In genomic region chr6:3939964-3940363, GRCh38 we compare ENCODE assay signal across 29 cellular contexts.
DNase-seq lines count a peak whose midpoint lies in the region; ATAC-seq, FAIRE-seq and TF ChIP-seq lines count a peak whose summit lies in the region.
"Had no signal": no experiment of that assay in that cellular context is flagged by ENCODE, and none has a peak within 500 bp of the region (broad histone marks: within the 10 kb centered on the region; RNA-seq: fewer than 3 reads in every experiment).

No MANE protein-coding gene starts in this region.

- peaks cover 23% of the 10 kb centered on the region for H3K27me3 ChIP-seq in left ventricle myocardium inferior (ENCODE audit: low read depth)
- no peaks in the 10 kb centered on the region for H3K27me3 ChIP-seq in right atrium auricular region

- intact Hi-C loops in Right ventricle myocardium inferior (cut with DNase I) (loop anchor here (10.0 kb wide), 1 partner anchor 465 kb away; no protein-coding TSS in a partner anchor), left ventricle myocardium inferior (cut with micrococcal nuclease) (no loop called here), kidney (cut with DNase I) (no loop called here)

- FAIRE-seq in kidney (lab: Jason Lieb, UNC) = no peak
- FAIRE-seq: endothelial cell of umbilical vein had no signal

- H3K27ac ChIP-seq in left ventricle myocardium inferior (replicated peaks) (no peak overlapping the region), right atrium auricular region (no peak overlapping the region), kidney (ENCODE audit: low read depth in 2 of 2, low read length in 2 of 2) (no peak overlapping the region)
- H3K27ac ChIP-seq: RWPE1, SK-N-MC had no signal

- peak; percentile 55 for ATAC-seq in Right ventricle myocardium inferior
- ATAC-seq in GM21423 (IDR thresholded peaks at IDR 0.05; ENCODE audit: unreplicated experiment) = no peak
- no peak for ATAC-seq in GM19452 (IDR thresholded peaks at IDR 0.05; ENCODE audit: unreplicated experiment)
- ATAC-seq: sciatic nerve; stimulated activated memory B cell treated with anti-CD40 and anti-IgM and Interleukin-4, amounts not matched to agents 10 μg/mL and 1 μg/mL and 100 μg/mL, for 72 hours; T-helper 17 cell; WTC11 had no signal

- H3K36me3 ChIP-seq in left ventricle myocardium inferior = no peaks in the 10 kb centered on the region
- no peaks in the 10 kb centered on the region for H3K36me3 ChIP-seq in right atrium auricular region
- H3K36me3 ChIP-seq in kidney (ENCODE audit: control insufficient read depth in 1 of 2, insufficient read depth in 2 of 2, low read length in 2 of 2) = no peaks in the 10 kb centered on the region

- H3K9me3 ChIP-seq in left ventricle myocardium inferior (replicated peaks) (no peaks in the 10 kb centered on the region), right atrium auricular region (no peaks in the 10 kb centered on the region), kidney (ENCODE audit: control insufficient read depth in 1 of 2, low read length in 2 of 2) (no peaks in the 10 kb centered on the region)

- H3K4me3 ChIP-seq in left ventricle myocardium inferior (no peak overlapping the region), cardiac fibroblast (replicated peaks in 1 of 2; ENCODE audit: low read depth in 2 of 2, low read length in 2 of 2) (no peak overlapping the region), right atrium auricular region (no peak overlapping the region), kidney (ENCODE audit: low read length in 2 of 2) (no peak overlapping the region)
- H3K4me3 ChIP-seq: SK-N-MC had no signal

- TF ChIP-seq CTCF in left ventricle myocardium inferior (IDR thresholded peaks at IDR 0.05; ENCODE audit: borderline replicate concordance) (no peak), cardiac fibroblast (IDR thresholded peaks at IDR 0.05; ENCODE audit: low read depth, low read length) (no peak), right atrium auricular region (IDR thresholded peaks at IDR 0.05) (no peak), kidney (IDR thresholded peaks at IDR 0.05; ENCODE audit: borderline replicate concordance, extremely low read depth, insufficient read depth) (no peak)

- DNase-seq in Right ventricle myocardium inferior (ENCODE audit: missing footprints) (no peak), left ventricle myocardium inferior (no peak), cardiac fibroblast (ENCODE audit: low read depth in 2 of 2) (peak; percentile 55 to 88), right atrium auricular region (ENCODE audit: low spot score) (peak; percentile 71), NCI-H187 treated with DMSO at 0.1 percent for 48 hours (lab: John Stamatoyannopoulos, UW) (no peak), kidney (no peak)
- DNase-seq: 8988T; activated CD4-positive, alpha-beta T cell treated with anti-CD3 and anti-CD28 coated beads, Interleukin-2, amount 10 ng/mL, durations not matched to agents 7 days and 5 days; activated gamma-delta T cell; activated T-cell treated with anti-CD3 and anti-CD28 coated beads, Interleukin-2, amount 50 U/mL, for 24 hours; AML-193; CD4-positive, alpha-beta memory T cell; DMS 273 treated with DMSO at 0.1 percent for 48 hours; H9; KG1; MM.1S; NCI-H1417; NCI-H446; NCI-H82; stimulated activated CD4-positive, alpha-beta T cell treated with anti-CD3 and anti-CD28 coated beads, Interleukin-4, amount 100 ng/mL, for 4 hours; T-helper 17 cell had no signal

- no peak overlapping the region for H3K9ac ChIP-seq in kidney (ENCODE audit: low read length in 2 of 2)

- no peaks in the 10 kb centered on the region for H3K4me1 ChIP-seq in left ventricle myocardium inferior
- no peaks in the 10 kb centered on the region for H3K4me1 ChIP-seq in right atrium auricular region
- no peaks in the 10 kb centered on the region for H3K4me1 ChIP-seq in kidney (ENCODE audit: control insufficient read depth in 1 of 2, insufficient read depth in 1 of 2, low read depth in 1 of 2, low read length in 2 of 2)

Comparison
In these comparisons a context has a peak if more than half of its experiments do, and no peak if none do; other contexts are left out.
1. DNase-seq: peak in cardiac fibroblast (2 of 2) and right atrium auricular region (single experiment); none in Right ventricle myocardium inferior (single experiment), left ventricle myocardium inferior (single experiment), NCI-H187 treated with DMSO at 0.1 percent for 48 hours (single experiment) and kidney (single experiment).